ENCODE assay signal across 8 cellular contexts in the genomic region with DNA sequence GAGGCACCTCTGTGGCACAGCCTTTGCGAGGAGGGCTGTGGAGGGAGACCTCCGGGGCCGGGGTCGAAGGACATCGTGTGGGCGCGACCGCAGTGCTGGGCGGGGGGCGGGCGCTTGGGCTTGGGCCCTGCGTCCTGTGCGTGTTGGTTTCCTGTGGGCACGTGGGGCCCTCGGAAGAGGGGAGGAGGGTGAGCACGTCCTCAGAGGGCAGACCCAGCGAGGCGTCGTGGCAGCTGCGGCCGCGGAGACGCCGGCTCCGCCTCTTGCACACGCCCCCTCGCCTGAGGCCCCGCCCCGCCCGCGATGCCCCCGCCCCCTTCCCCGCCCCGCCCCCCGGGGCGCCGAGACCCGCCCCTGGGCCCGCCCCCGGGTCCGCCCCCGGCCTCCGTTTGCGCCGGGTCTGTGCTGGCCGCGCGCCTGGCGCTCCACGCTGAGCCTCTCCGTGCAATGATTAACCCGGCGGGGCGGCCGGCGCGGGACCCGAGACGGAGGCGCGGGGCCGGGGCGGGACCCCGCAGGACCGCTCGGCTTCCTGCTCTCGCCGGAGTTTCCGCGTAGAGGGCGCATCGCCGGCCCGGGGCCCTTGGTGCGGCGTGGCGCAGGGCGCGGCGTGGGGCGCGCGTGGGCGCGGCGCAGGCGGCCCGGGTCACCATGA. TPM values are rescaled to one million over a fixed set of nuclear protein-coding genes. Genes with fewer than 3 reads are reported as not detected.
DNase-seq lines count a peak whose midpoint lies in the region; ATAC-seq and TF ChIP-seq lines count a peak whose summit lies in the region.

A gene with protein sequence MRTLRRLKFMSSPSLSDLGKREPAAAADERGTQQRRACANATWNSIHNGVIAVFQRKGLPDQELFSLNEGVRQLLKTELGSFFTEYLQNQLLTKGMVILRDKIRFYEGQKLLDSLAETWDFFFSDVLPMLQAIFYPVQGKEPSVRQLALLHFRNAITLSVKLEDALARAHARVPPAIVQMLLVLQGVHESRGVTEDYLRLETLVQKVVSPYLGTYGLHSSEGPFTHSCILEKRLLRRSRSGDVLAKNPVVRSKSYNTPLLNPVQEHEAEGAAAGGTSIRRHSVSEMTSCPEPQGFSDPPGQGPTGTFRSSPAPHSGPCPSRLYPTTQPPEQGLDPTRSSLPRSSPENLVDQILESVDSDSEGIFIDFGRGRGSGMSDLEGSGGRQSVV (plus strand): TSS at position 381 of the 655 bp plus-strand sequence. CDS start 271 bp downstream, at position 652.

- H4K20me1 ChIP-seq in SK-N-SH (ENCODE audit: insufficient read depth) = no peaks in the 10 kb centered on the region

- peak within 1 kb of the TSS; percentile 69 for H3K14ac ChIP-seq in trophoblast cell (ENCODE audit: low read length)

- peak within 1 kb of the TSS; percentile 36 for H2BK120ac ChIP-seq in trophoblast cell (ENCODE audit: insufficient read depth, low read length, poor library complexity)

- H3K23ac ChIP-seq in trophoblast cell (ENCODE audit: low read length) = no peak within 1 kb of the TSS

- POLR2A ChIA-PET in SK-N-SH (lab: Yijun Ruan, JAX) = no interaction called here

- H2AFZ ChIP-seq in SK-N-SH (ENCODE audit: low read depth) (peak within 1 kb of the TSS; percentile 72; the same call in 1 of the 2 replicates), trophoblast cell (ENCODE audit: insufficient read depth, low read length, poor library complexity) (peak within 1 kb of the TSS; percentile 38)

- ATAC-seq in GM19372 (IDR thresholded peaks at IDR 0.05; ENCODE audit: low read depth, unreplicated experiment) = peak; percentile 69

- H4K8ac ChIP-seq in trophoblast cell (ENCODE audit: low read depth, low read length) = peak within 1 kb of the TSS; percentile 34

- in situ Hi-C loops in transverse colon (cut with MboI; ENCODE audit: low pct_ligation_motif_present in 1 of 4, low pct_unique_long_range_greater_than_20kb in 1 of 4, low sequenced_read_pairs in 3 of 4) = no loop called here

- H3F3A ChIP-seq in SK-N-SH (replicated peaks; ENCODE audit: insufficient read depth) = no peaks in the 10 kb centered on the region

- TF ChIP-seq EP300 in SK-N-SH (IDR thresholded peaks at IDR 0.05; ENCODE audit: borderline replicate concordance in 1 of 2, low read depth in 1 of 2, low read length in 1 of 2) (no peak), transverse colon (IDR thresholded peaks at IDR 0.05; ENCODE audit: low read depth) (no peak)

- no peak for TF ChIP-seq POLR2A in transverse colon (IDR thresholded peaks at IDR 0.05)

- peak within 1 kb of the TSS; percentile 24 for H4K12ac ChIP-seq in trophoblast cell (ENCODE audit: low read depth, low read length)

- H2BK5ac ChIP-seq in trophoblast cell (ENCODE audit: low read depth, low read length, poor library complexity) = peak within 1 kb of the TSS; percentile 45

- H3K4me2 ChIP-seq in SK-N-SH (peak within 1 kb of the TSS; percentile 78; the same call in 1 of the 2 replicates), trophoblast cell (ENCODE audit: low read length) (peak within 1 kb of the TSS; percentile 91)

- CTCF ChIA-PET in SK-N-SH (lab: Yijun Ruan, JAX) = interaction anchor here (41.0 kb wide), 1 partner anchor 31 kb away, joined by 642 read pairs; no protein-coding TSS in a partner anchor

- peak within 1 kb of the TSS; percentile 57 for H3K18ac ChIP-seq in trophoblast cell (ENCODE audit: low read length)

- TF ChIP-seq CTCF in C4-2B (conservative IDR thresholded peaks at IDR 0.05) = no peak
- TF ChIP-seq CTCF in HL-60 (IDR thresholded peaks at IDR 0.05; ENCODE audit: insufficient read depth, low read length) = no peak
- TF ChIP-seq CTCF in SK-N-SH (IDR thresholded peaks at IDR 0.05) = no peak
- TF ChIP-seq CTCF in transverse colon (IDR thresholded peaks at IDR 0.05) = no peak

- 12% methylated on average over 20 of the region's 88 CpGs for WGBS in SK-N-SH (ENCODE audit: low lambda C conversion rate)
- no CpG with 5 or more reads among the region's 88 CpGs for WGBS in trophoblast cell (ENCODE audit: extremely low coverage, insufficient coverage, insufficient read length)
- 3% methylated on average over 18 of the region's 88 CpGs; no CpG with 5 or more reads in 1 of the 2 donors for WGBS in transverse colon (ENCODE audit: low coverage in 1 of 2), 2 donors

- H3K4ac ChIP-seq in trophoblast cell (ENCODE audit: low read depth, low read length) = peak within 1 kb of the TSS; percentile 64

- no peaks in the 10 kb centered on the region for H3K9me2 ChIP-seq in SK-N-SH

- no peaks in the 10 kb centered on the region for H3K27me3 ChIP-seq in HL-60 (ENCODE audit: insufficient read depth, poor library complexity, severe bottlenecking)
- peaks cover 14% of the 10 kb centered on the region; the same call in 1 of the 2 replicates for H3K27me3 ChIP-seq in SK-N-SH (ENCODE audit: insufficient read depth)
- H3K27me3 ChIP-seq in trophoblast cell (ENCODE audit: insufficient read depth, low read length) = no peaks in the 10 kb centered on the region
- no peaks in the 10 kb centered on the region for H3K27me3 ChIP-seq in transverse colon

- H3K79me1 ChIP-seq in trophoblast cell (ENCODE audit: low read length) = peaks cover 34% of the 10 kb centered on the region

- no peak within 1 kb of the TSS for H3K9ac ChIP-seq in SK-N-SH
- H3K9ac ChIP-seq in trophoblast cell (ENCODE audit: low read length) = peak within 1 kb of the TSS; percentile 72

- DNase-seq in HL-60 (ENCODE audit: low read depth in 1 of 2, low spot score in 1 of 2) (peak; percentile 77 to 85), SK-N-SH (peak; percentile 97), head of caudate nucleus (peak in 40 of 42 donors; percentile 27 to 79 (median 57)), trophoblast cell (peak in 1 of 2 donors; percentile 58), transverse colon (peak; percentile 84)
- DNase-seq in activated naive CD4-positive, alpha-beta T cell treated with anti-CD3 and anti-CD28 coated beads, Interleukin-2, amount 50 U/mL, for 16 hours = peak; percentile 79

- peaks cover 0 to 5% of the 10 kb centered on the region in 2 experiments; a peak in 1 of 4 replicates for H3K4me1 ChIP-seq in SK-N-SH (ENCODE audit: control insufficient read depth in 1 of 2, insufficient read depth in 2 of 2, low read depth in 1 of 2, low read length in 1 of 2)
- peaks cover 24 to 33% of the 10 kb centered on the region in 2 experiments for H3K4me1 ChIP-seq in trophoblast cell (ENCODE audit: control insufficient read depth in 1 of 2, insufficient read depth in 2 of 2, low read length in 2 of 2)
- peaks cover 8 to 26% (median 14%) of the 10 kb centered on the region in 4 donors for H3K4me1 ChIP-seq in transverse colon

- H4K91ac ChIP-seq in trophoblast cell (ENCODE audit: low read depth, low read length) = peak within 1 kb of the TSS; percentile 64

- peak within 1 kb of the TSS; percentile 84 for H3K27ac ChIP-seq in C4-2B
- H3K27ac ChIP-seq in HL-60 (replicated peaks) = peak within 1 kb of the TSS; percentile 43
- H3K27ac ChIP-seq in SK-N-SH (ENCODE audit: low read depth in 2 of 2, low read length in 1 of 2) = no peak within 1 kb of the TSS
- H3K27ac ChIP-seq in trophoblast cell (ENCODE audit: low read depth, low read length) = peak within 1 kb of the TSS; percentile 42
- H3K27ac ChIP-seq in transverse colon = peak within 1 kb of the TSS; percentile 74 to 89 (median 86)

- H3K4me3 ChIP-seq in HL-60 (replicated peaks; ENCODE audit: insufficient read depth, low read length) (peak within 1 kb of the TSS; percentile 60), SK-N-SH (ENCODE audit: low read depth in 2 of 2, low read length in 1 of 2) (peak within 1 kb of the TSS; percentile 53 to 57), trophoblast cell (ENCODE audit: low read depth, low read length) (peak within 1 kb of the TSS; percentile 79), transverse colon (peak within 1 kb of the TSS; percentile 68 to 79 (median 74))

- H3K9me3 ChIP-seq in SK-N-SH = no peaks in the 10 kb centered on the region
- peaks cover 3% of the 10 kb centered on the region for H3K9me3 ChIP-seq in trophoblast cell (ENCODE audit: insufficient read depth, low read depth, low read length)
- H3K9me3 ChIP-seq in transverse colon = no peaks in the 10 kb centered on the region

- H3K36me3 ChIP-seq in SK-N-SH (replicated peaks in 1 of 2; ENCODE audit: control insufficient read depth in 1 of 2, insufficient read depth in 2 of 2, low read length in 1 of 2) = no peaks in the 10 kb centered on the region
- H3K36me3 ChIP-seq in trophoblast cell (ENCODE audit: control insufficient read depth in 1 of 2, insufficient read depth in 2 of 2, low read length in 2 of 2) = peaks cover 4% of the 10 kb centered on the region in 2 experiments
- H3K36me3 ChIP-seq in transverse colon = no peaks in the 10 kb centered on the region

- H3K79me2 ChIP-seq in SK-N-SH (ENCODE audit: insufficient read depth) (no peaks in the 10 kb centered on the region), trophoblast cell (ENCODE audit: control insufficient read depth, insufficient read depth, low read length, poor library complexity) (peaks cover 13% of the 10 kb centered on the region)

- intact Hi-C loops in head of caudate nucleus (cut with DNase I) = no loop called here
- intact Hi-C loops in transverse colon (cut with DNase I; ENCODE audit: low total_unique reads) = no loop called here

- peak within 1 kb of the TSS; percentile 3 for H2AK5ac ChIP-seq in trophoblast cell (ENCODE audit: low read length)

- H2BK12ac ChIP-seq in trophoblast cell (ENCODE audit: low read length) = peak within 1 kb of the TSS; percentile 39

- no peak for TF ChIP-seq RAD21 in SK-N-SH (IDR thresholded peaks at IDR 0.05; ENCODE audit: low read length)

TF ChIP-seq in SK-N-SH, 30 proteins besides CTCF, POLR2A, EP300 and RAD21:
- TF ChIP-seq MAX (IDR thresholded peaks at IDR 0.05; ENCODE audit: low read depth) (no peak), FOXJ3 (CRISPR knock-in tag; IDR thresholded peaks at IDR 0.05) (no peak), MEF2A (IDR thresholded peaks at IDR 0.05; ENCODE audit: borderline replicate concordance, low read depth) (no peak)
TF ChIP-seq in SK-N-SH: peak in this region for 0.

RNA-seq across cellular contexts. Expression of the gene that starts here (rescaled TPM):
- 1.3 TPM in 2 replicates for polyA plus RNA-seq in SK-N-SH (2012; rRNA removed)
- polyA plus RNA-seq in SK-N-SH (2012; cell fraction: cytosol; rRNA removed) = 0.86 and 1.4 TPM in 2 replicates
- 2.5 and 2.6 TPM in 2 replicates for polyA plus RNA-seq in SK-N-SH (2012; cell fraction: nucleus; rRNA removed)
- 60.6 and 63.8 TPM in 2 replicates for polyA plus RNA-seq in trophoblast cell (2013)
- 10 to 100 TPM; 17.7 to 68.3 (median 22.2) TPM for total RNA-seq in transverse colon

Comparison
In these comparisons a context has a peak if more than half of its experiments do, and no peak if none do; other contexts are left out.
1. H3K27ac ChIP-seq: peak in C4-2B (single experiment), HL-60 (single experiment), trophoblast cell (single experiment) and transverse colon (4 of 4); none in SK-N-SH (0 of 2).
2. Peak in every context shown above with its lines, with median percentiles within 50 percentile points of each other: H3K4me3 ChIP-seq.